In the genomic region with DNA sequence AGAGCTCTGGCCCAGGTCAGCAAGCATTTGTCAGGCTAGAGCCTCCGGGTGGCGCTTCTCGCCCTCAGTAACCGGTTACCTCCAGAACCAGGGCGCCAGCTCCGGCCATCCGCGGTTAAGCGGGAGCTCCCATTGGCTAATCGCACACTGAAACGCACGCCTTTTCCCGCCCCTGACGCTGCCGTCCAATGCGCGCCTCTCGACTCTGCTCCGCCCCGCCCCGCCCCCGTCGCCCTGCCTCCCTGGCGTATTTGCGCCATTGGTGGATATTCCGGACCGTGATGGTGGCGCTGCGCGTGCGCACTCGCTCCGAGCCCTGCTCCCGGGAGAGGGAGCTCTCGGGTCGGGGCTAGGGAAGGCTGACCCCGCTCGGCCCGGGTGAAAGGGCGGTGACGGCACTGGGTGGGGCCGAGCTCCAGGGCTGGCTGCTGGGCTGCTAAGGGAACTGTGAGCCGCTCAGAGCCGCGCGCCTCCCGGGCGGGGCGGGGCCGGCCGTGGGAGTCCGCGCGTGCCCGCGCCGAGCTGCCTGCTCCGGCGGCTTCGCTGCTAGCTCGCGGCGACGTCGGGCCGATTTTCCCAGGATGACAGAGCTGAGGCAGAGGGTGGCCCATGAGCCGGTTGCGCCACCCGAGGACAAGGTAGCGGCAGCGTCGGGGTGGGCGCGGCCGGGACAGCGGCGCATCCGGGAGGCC, we compare ENCODE assay signal across 8 cellular contexts. TPM values are rescaled to one million over a fixed set of nuclear protein-coding genes. Genes with fewer than 3 reads are reported as not detected.
A peak's percentile ranks its signal among the peaks of the same experiment; 100 is the strongest.
DNase-seq lines count a peak whose midpoint lies in the region; ATAC-seq and TF ChIP-seq lines count a peak whose summit lies in the region.

A gene (plus strand): TSS at position 497 of the 692 bp plus-strand sequence. CDS start 85 bp downstream, at position 582.

- H3K27ac ChIP-seq in caudate nucleus (ENCODE audit: low read depth, low read length), result peak within 1 kb of the TSS; percentile 93

- H3K4me3 Mint-ChIP-seq in activated B cell treated with CpG ODN at 0.5 μM for 24 hours (peak within 1 kb of the TSS; percentile 87), immature natural killer cell (peak within 1 kb of the TSS; percentile 89 to 94 (median 91))

- ATAC-seq in GM19023 (IDR thresholded peaks at IDR 0.05; ENCODE audit: unreplicated experiment) (peak; percentile 93), HG03280 (IDR thresholded peaks at IDR 0.05; ENCODE audit: unreplicated experiment) (peak; percentile 87), activated B cell treated with CpG ODN at 0.5 μM for 24 hours (ENCODE audit: low read depth) (peak; percentile 87)

- H3K27me3 Mint-ChIP-seq in activated B cell treated with CpG ODN at 0.5 μM for 24 hours (no peaks in the 10 kb centered on the region), immature natural killer cell (ENCODE audit: low read depth in 3 of 3) (peaks cover 1 to 6% (median 5%) of the 10 kb centered on the region in 3 donors)

- H3K4me1 Mint-ChIP-seq in activated B cell treated with CpG ODN at 0.5 μM for 24 hours (peaks cover 33% of the 10 kb centered on the region), immature natural killer cell (peaks cover 36 to 38% of the 10 kb centered on the region in 2 donors)

- POLR2A ChIA-PET in activated B cell treated with CpG ODN at 0.5 μM for 24 hours (lab: Charles Lee), result interaction anchor here (0.6 to 1.8 kb wide), 21 partner anchors 9 to 400 kb away, joined by 3 to 30 read pairs (median 4); no protein-coding TSS in a partner anchor

- DNase-seq in AG10803 (ENCODE audit: low read depth), result peak; percentile 98
- peak; percentile 100 for DNase-seq in NCI-H345 (lab: John Stamatoyannopoulos, UW)
- DNase-seq in activated B cell treated with CpG ODN at 0.5 μM for 24 hours, result peak; percentile 99
- DNase-seq in caudate nucleus (lab: John Stamatoyannopoulos, UW), result peak; percentile 86 to 100 (median 99)
- DNase-seq in immature natural killer cell, result peak; percentile 99
- DNase-seq in smooth muscle cell of the brain vasculature (ENCODE audit: low read depth, low spot score), result peak; percentile 98

- no peaks in the 10 kb centered on the region for H3K9me3 Mint-ChIP-seq in activated B cell treated with CpG ODN at 0.5 μM for 24 hours
- no peaks in the 10 kb centered on the region for H3K9me3 Mint-ChIP-seq in immature natural killer cell

- CTCF ChIA-PET in activated B cell treated with CpG ODN at 0.5 μM for 24 hours (lab: Charles Lee), result interaction anchor here (0.7 to 3.9 kb wide), 21 partner anchors 14 to 513 kb away, joined by 3 to 106 read pairs (median 4); no protein-coding TSS in a partner anchor

- TF ChIP-seq CTCF in AG10803 (conservative IDR thresholded peaks at IDR 0.05; ENCODE audit: low read length) (peak; percentile 50), activated B cell treated with CpG ODN at 0.5 μM for 24 hours (IDR thresholded peaks at IDR 0.05) (no peak)

- intact Hi-C loops in activated B cell treated with CpG ODN at 0.5 μM for 24 hours (cut with micrococcal nuclease), result loop anchor here (1.0 to 5.0 kb wide), 7 partner anchors 7 to 826 kb away; a partner anchor contains a TSS

- H3K4me3 ChIP-seq in AG10803 (ENCODE audit: low read length), result peak within 1 kb of the TSS; percentile 84

- H3K27ac Mint-ChIP-seq in activated B cell treated with CpG ODN at 0.5 μM for 24 hours, result peak within 1 kb of the TSS; percentile 90
- peak within 1 kb of the TSS; percentile 92 to 97 (median 94) for H3K27ac Mint-ChIP-seq in immature natural killer cell

- peaks cover 13% of the 10 kb centered on the region for H3K36me3 Mint-ChIP-seq in activated B cell treated with CpG ODN at 0.5 μM for 24 hours (ENCODE audit: low read depth)
- H3K36me3 Mint-ChIP-seq in immature natural killer cell, result no peaks in the 10 kb centered on the region

RNA-seq across cellular contexts. Expression of the gene that starts here (rescaled TPM):
- total RNA-seq in activated B cell treated with CpG ODN at 0.5 μM for 24 hours, result 32.4 and 37.4 TPM in 2 replicates
- polyA plus RNA-seq in immature natural killer cell, result 10 to 100 TPM; 50.1 to 61.1 (median 54.8) TPM

Comparison
In these comparisons a context has a peak if more than half of its experiments do, and no peak if none do; other contexts are left out.
1. Peak in every context shown above with its lines: DNase-seq, ATAC-seq, H3K4me3 ChIP-seq and H3K27ac ChIP-seq.